ENCODE assay signal across 16 cellular contexts in genomic region chr2:47559079-47559684, GRCh38. TPM values are rescaled to one million over a fixed set of nuclear protein-coding genes. Genes with fewer than 3 reads are reported as not detected.
DNase-seq lines count a peak whose midpoint lies in the region; ATAC-seq and TF ChIP-seq lines count a peak whose summit lies in the region.
"Had no signal": no experiment of that assay in that cellular context is flagged by ENCODE, and none has a peak within 500 bp of the region (broad histone marks: within the 10 kb centered on the region; RNA-seq: fewer than 3 reads in every experiment).

No MANE protein-coding gene starts in this region.

- H3K4me2 ChIP-seq in neural progenitor cell, result peak overlapping the region; percentile 51

- H2AFZ ChIP-seq in neural progenitor cell (replicated peaks), result no peak overlapping the region

- TF ChIP-seq CTCF in choroid plexus epithelial cell (conservative IDR thresholded peaks at IDR 0.05; ENCODE audit: low read depth, low read length) (no peak), neural progenitor cell (IDR thresholded peaks at IDR 0.05) (no peak), uterus (IDR thresholded peaks at IDR 0.05) (no peak)

- H3K4me1 ChIP-seq in neural progenitor cell, result peaks cover 15% of the 10 kb centered on the region
- H3K4me1 ChIP-seq in uterus, result no peaks in the 10 kb centered on the region
- H3K4me1 ChIP-seq: SJCRH30 had no signal

- peaks cover 9% of the 10 kb centered on the region for H4K20me1 ChIP-seq in neural progenitor cell (ENCODE audit: low read depth)

- H3K9me3 Mint-ChIP-seq in neural progenitor cell, result peaks cover 2% of the 10 kb centered on the region
- H3K9me3 Mint-ChIP-seq: activated B cell treated with CpG ODN at 0.5 μM for 24 hours had no signal

- peaks cover 5% of the 10 kb centered on the region for H3K27me3 Mint-ChIP-seq in neural progenitor cell (ENCODE audit: insufficient read depth, low read depth)

- no peak overlapping the region for H3K27ac Mint-ChIP-seq in neural progenitor cell
- H3K27ac Mint-ChIP-seq: activated B cell treated with CpG ODN at 0.5 μM for 24 hours had no signal

- H3K9me3 ChIP-seq in neural progenitor cell (ENCODE audit: low read depth), result no peaks in the 10 kb centered on the region
- no peaks in the 10 kb centered on the region for H3K9me3 ChIP-seq in uterus
- H3K9me3 ChIP-seq: mucosa of descending colon, SJCRH30 had no signal

- H3K4me1 Mint-ChIP-seq in neural progenitor cell, result no peaks in the 10 kb centered on the region
- H3K4me1 Mint-ChIP-seq: activated B cell treated with CpG ODN at 0.5 μM for 24 hours had no signal

- intact Hi-C loops in left colon (cut with DNase I, micrococcal nuclease) (no loop called here), uterus (cut with DNase I; ENCODE audit: low total_unique reads) (no loop called here)

- H3K36me3 Mint-ChIP-seq in neural progenitor cell, result no peaks in the 10 kb centered on the region

- no peaks in the 10 kb centered on the region for H3K79me2 ChIP-seq in neural progenitor cell (ENCODE audit: low read depth)

- ATAC-seq in left colon, result no peak
- ATAC-seq: mucosa of descending colon had no signal

- H3K4me3 ChIP-seq in choroid plexus epithelial cell (ENCODE audit: low read depth, low read length) (no peak overlapping the region), neural progenitor cell (no peak overlapping the region), uterus (no peak overlapping the region)
- H3K4me3 ChIP-seq: mucosa of descending colon, SJCRH30 had no signal

- H3F3A ChIP-seq in neural progenitor cell (ENCODE audit: low read depth), result peaks cover 20% of the 10 kb centered on the region

- peak; percentile 1 for DNase-seq in NCI-H345 treated with DMSO at 0.1 percent for 48 hours (lab: John Stamatoyannopoulos, UW; ENCODE audit: unreplicated experiment)
- DNase-seq in NCI-H345 (lab: John Stamatoyannopoulos, UW), result no peak
- peak; percentile 81 for DNase-seq in NCI-H226
- peak; percentile 26 for DNase-seq in choroid plexus epithelial cell (ENCODE audit: low read depth)
- peak; percentile 49 for DNase-seq in neural progenitor cell (ENCODE audit: low spot score)
- DNase-seq in cerebellar cortex (ENCODE audit: low spot score), result no peak
- DNase-seq in left colon, result no peak
- DNase-seq in uterus, result no peak
- DNase-seq: activated B cell treated with CpG ODN at 0.5 μM for 24 hours; amniotic stem cell; effector memory CD4-positive, alpha-beta T cell; GDM1; mucosa of descending colon; NCI-H2107; stimulated activated naive CD4-positive, alpha-beta T cell treated with Interleukin-2 at 50 U/mL for 16 hours had no signal

- no peak overlapping the region for H3K27ac ChIP-seq in neural progenitor cell
- no peak overlapping the region for H3K27ac ChIP-seq in uterus
- H3K27ac ChIP-seq: SJCRH30 had no signal

- H3K36me3 ChIP-seq in neural progenitor cell (no peaks in the 10 kb centered on the region), uterus (no peaks in the 10 kb centered on the region)
- H3K36me3 ChIP-seq: SJCRH30 had no signal

- TF ChIP-seq POLR2A in uterus (IDR thresholded peaks at IDR 0.05), result no peak

- H3K4me3 Mint-ChIP-seq in neural progenitor cell, result no peak overlapping the region
- H3K4me3 Mint-ChIP-seq: activated B cell treated with CpG ODN at 0.5 μM for 24 hours had no signal

- H3K27me3 ChIP-seq in neural progenitor cell (no peaks in the 10 kb centered on the region), uterus (no peaks in the 10 kb centered on the region)

- H3K9ac ChIP-seq in neural progenitor cell, result no peak overlapping the region

RNA-seq across cellular contexts. Expression of gene KCNK12, which starts 11.6 kb away (rescaled TPM):
- total RNA-seq in neural progenitor cell (ENCODE audit: low replicate concordance) (0.19 and 3.1 TPM in 2 replicates), left colon (under 1 TPM in 1 of 2 donors, not detected in 1; 0.11 TPM), uterus (under 1 TPM in 1 of 4 donors, not detected in 3; 0.18 TPM)

Comparison
In these comparisons a context has a peak if more than half of its experiments do, and no peak if none do; other contexts are left out.
1. DNase-seq: peak in NCI-H345 treated with DMSO at 0.1 percent for 48 hours (single experiment), NCI-H226 (single experiment), choroid plexus epithelial cell (single experiment) and neural progenitor cell (single experiment); none in NCI-H345 (single experiment), cerebellar cortex (single experiment), left colon (0 of 2) and uterus (0 of 2).